ENCODE assay signal across 8 cellular contexts in genomic region chr17:7306911-7307685, GRCh38. TPM values are rescaled to one million over a fixed set of nuclear protein-coding genes. Genes with fewer than 3 reads are reported as not detected.
DNase-seq lines count a peak whose midpoint lies in the region; ATAC-seq and TF ChIP-seq lines count a peak whose summit lies in the region.

Gene EIF5A, plus strand, starts transcription at chr17:7307628. Its CDS starts 2,008 bp downstream, at chr17:7309636.

- H3K4me3 ChIP-seq in KMS-11 (IDR thresholded peaks at IDR 0.05; ENCODE audit: insufficient read depth, low read depth, low read length) (no peak within 1 kb of the TSS), Peyer's patch (peak within 1 kb of the TSS; percentile 67 to 98 (median 96)), esophagus (ENCODE audit: low read depth in 1 of 2, low read length in 2 of 2) (peak within 1 kb of the TSS; percentile 91 to 94), muscle layer of colon (ENCODE audit: low read depth in 1 of 2, low read length in 2 of 2) (peak within 1 kb of the TSS; percentile 59 to 93)

- 0 to 1% methylated on average over 64 of the region's 64 CpGs for WGBS in esophagus, 2 donors

- H3K4me2 ChIP-seq in KMS-11: no peak within 1 kb of the TSS

- H4K20me1 ChIP-seq in KMS-11 (ENCODE audit: insufficient read depth): no peaks in the 10 kb centered on the region

- H3K9me3 ChIP-seq in Peyer's patch: no peaks in the 10 kb centered on the region
- H3K9me3 ChIP-seq in esophagus (ENCODE audit: control insufficient read depth in 2 of 2, insufficient read depth in 1 of 2, low read depth in 1 of 2, low read length in 1 of 2): no peaks in the 10 kb centered on the region
- H3K9me3 ChIP-seq in muscle layer of colon (ENCODE audit: low read length): no peaks in the 10 kb centered on the region

- TF ChIP-seq POLR2A in Peyer's patch (IDR thresholded peaks at IDR 0.05): peak; percentile 88 to 93

- DNase-seq in DMS53 (lab: John Stamatoyannopoulos, UW) (peak; percentile 100), Peyer's patch (peak; percentile 99 to 100 (median 100))
- DNase-seq in activated T-cell treated with anti-CD3 and anti-CD28 coated beads, Interleukin-2, amount 50 U/mL, for 48 hours: peak; percentile 100
- DNase-seq in stimulated activated CD8-positive, alpha-beta memory T cell treated with anti-CD3 and anti-CD28 coated beads, Interleukin-7, amount 100 ng/mL, for 24 hours (ENCODE audit: low read depth): peak; percentile 100

- H3K36me3 ChIP-seq in KMS-11 (ENCODE audit: insufficient read depth) (no peaks in the 10 kb centered on the region), Peyer's patch (peaks cover 0 to 24% (median 0%) of the 10 kb centered on the region in 3 donors), esophagus (ENCODE audit: control insufficient read depth in 2 of 2, insufficient read depth in 2 of 2, low read length in 1 of 2) (peaks cover 7 to 15% of the 10 kb centered on the region in 2 donors), muscle layer of colon (ENCODE audit: insufficient read depth, low read length) (peaks cover 27% of the 10 kb centered on the region)

- H3K9ac ChIP-seq in KMS-11: peak within 1 kb of the TSS; percentile 92
- H3K9ac ChIP-seq in muscle layer of colon (ENCODE audit: low read length): peak within 1 kb of the TSS; percentile 91

- no peak within 1 kb of the TSS; the same call in 1 of the 2 replicates for H2AFZ ChIP-seq in KMS-11 (ENCODE audit: low read depth)

- ATAC-seq in GM21723 (IDR thresholded peaks at IDR 0.05; ENCODE audit: unreplicated experiment): peak; percentile 75

- TF ChIP-seq CTCF in KMS-11 (conservative IDR thresholded peaks at IDR 0.05; ENCODE audit: low read depth, low read length) (no peak), Peyer's patch (IDR thresholded peaks at IDR 0.05) (no peak)

- H3K27me3 ChIP-seq in KMS-11 (ENCODE audit: insufficient read depth, low read depth): no peaks in the 10 kb centered on the region
- no peaks in the 10 kb centered on the region for H3K27me3 ChIP-seq in Peyer's patch
- H3K27me3 ChIP-seq in esophagus (ENCODE audit: control insufficient read depth in 1 of 2, insufficient read depth in 2 of 2, low read length in 2 of 2): no peaks in the 10 kb centered on the region
- H3K27me3 ChIP-seq in muscle layer of colon (ENCODE audit: control insufficient read depth in 1 of 2, insufficient read depth in 2 of 2, low read length in 2 of 2): no peaks in the 10 kb centered on the region

- H3K27ac ChIP-seq in KMS-11 (peak within 1 kb of the TSS; percentile 96), Peyer's patch (peak within 1 kb of the TSS; percentile 97 to 100 (median 100)), esophagus (ENCODE audit: low read depth in 2 of 2, low read length in 1 of 2) (peak within 1 kb of the TSS; percentile 100), muscle layer of colon (ENCODE audit: low read depth, low read length) (peak within 1 kb of the TSS; percentile 96)

- H3K4me1 ChIP-seq in KMS-11 (ENCODE audit: low read depth, poor library complexity, severe bottlenecking) (peaks cover 11% of the 10 kb centered on the region), Peyer's patch (peaks cover 4 to 20% (median 9%) of the 10 kb centered on the region in 4 donors), esophagus (ENCODE audit: control insufficient read depth in 2 of 2, insufficient read depth in 2 of 2, low read length in 1 of 2) (peaks cover 2 to 9% of the 10 kb centered on the region in 2 donors), muscle layer of colon (ENCODE audit: insufficient read depth, low read length) (peaks cover 18% of the 10 kb centered on the region)

- peaks cover 16% of the 10 kb centered on the region; the same call in 1 of the 2 replicates for H3K79me2 ChIP-seq in KMS-11 (ENCODE audit: insufficient read depth, low read depth)

RNA-seq across cellular contexts. Expression of gene EIF5A, which starts in this region (rescaled TPM):
- total RNA-seq in Peyer's patch: 100 to 1,000 TPM in 3 of 4 donors, 10 to 100 TPM in 1; 94.4 to 128 (median 120) TPM
- polyA plus RNA-seq in esophagus: 100 to 1,000 TPM; 597 to 599 TPM
